In the genomic region with DNA sequence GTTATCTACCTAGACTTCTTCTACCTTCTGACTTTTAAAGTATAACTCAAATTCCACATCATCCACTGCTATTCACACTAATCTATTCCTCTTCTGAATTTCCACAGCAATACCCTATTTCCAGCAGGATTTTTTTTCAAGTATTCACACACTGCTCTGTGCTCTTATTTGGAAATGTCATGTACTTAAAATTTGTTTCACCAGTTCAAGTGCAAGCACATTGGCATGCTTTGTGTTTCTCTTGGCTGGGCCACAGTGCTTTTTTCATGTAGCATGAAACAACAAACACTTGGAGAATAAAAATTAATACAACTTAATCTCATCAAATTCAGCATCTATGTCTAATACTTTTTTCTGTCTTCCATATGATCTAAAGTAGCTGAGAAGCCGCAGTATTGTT, we compare ENCODE assay signal across 24 cellular contexts.
DNase-seq lines count a peak whose midpoint lies in the region; ATAC-seq and TF ChIP-seq lines count a peak whose summit lies in the region.
"Had no signal": no experiment of that assay in that cellular context is flagged by ENCODE, and none has a peak within 500 bp of the region (broad histone marks: within the 10 kb centered on the region; RNA-seq: fewer than 3 reads in every experiment).

No MANE protein-coding gene starts in this region.

- 57 to 65% methylated on average over 1 of the region's 1 CpG for WGBS in testis, 2 donors

- H3K4me1 ChIP-seq in testis (no peaks in the 10 kb centered on the region), GM23338 (ENCODE audit: insufficient read depth) (0 out of 2 replicates have a peak, but pooled peaks cover 3% of the 10 kb centered on the region)
- H3K4me1 ChIP-seq: right lobe of liver had no signal

- TF ChIP-seq POLR2A in testis (IDR thresholded peaks at IDR 0.05), result no peak

- H3K27ac ChIP-seq in testis (no peak overlapping the region), GM23338 (ENCODE audit: low read depth) (no peak overlapping the region)
- H3K27ac ChIP-seq: KMS-11, right lobe of liver had no signal

- no peaks in the 10 kb centered on the region for H3K79me2 ChIP-seq in GM23338 (replicated peaks; ENCODE audit: insufficient read depth)

- DNase-seq in HFFc6 (no peak), cardiac fibroblast (ENCODE audit: low read depth in 2 of 2) (peak; percentile 66 to 73), left cardiac atrium (peak; percentile 23), testis (peak; percentile 71), GM23338 (ENCODE audit: low spot score) (no peak)
- DNase-seq in stimulated activated naive CD4-positive, alpha-beta T cell treated with Interleukin-2 at 50 U/mL for 16 hours (lab: John Stamatoyannopoulos, UW), result no peak
- DNase-seq: activated CD4-positive, alpha-beta T cell treated with anti-CD3 and anti-CD28 coated beads, Interleukin-2, amount 50 U/mL, for 48 hours; activated effector memory CD4-positive, alpha-beta T cell treated with anti-CD3 and anti-CD28 coated beads, Interleukin-2, amount 50 U/mL, for 16 hours; activated naive CD8-positive, alpha-beta T cell treated with anti-CD3 and anti-CD28 coated beads, Interleukin-2, amount 50 U/mL, for 24 hours; CD4-positive, CD25-positive, alpha-beta regulatory T cell; central memory CD4-positive, alpha-beta T cell; effector CD4-positive, alpha-beta T cell; erythroblast; GDM1; HCEC 1CT; kidney glomerular epithelial cell; naive thymus-derived CD8-positive, alpha-beta T cell; NCI-H1694; right lobe of liver; RPMI8226; stimulated activated CD4-positive, alpha-beta T cell treated with anti-CD3 and anti-CD28 coated beads, Interleukin-15, amount 100 ng/mL, for 24 hours; stimulated activated CD8-positive, alpha-beta memory T cell treated with anti-CD3 and anti-CD28 coated beads, Interleukin-4, amount 100 ng/mL, for 48 hours had no signal

- ATAC-seq in left cardiac atrium (peak; percentile 35 to 82), GM23338 (no peak), GM19397 (IDR thresholded peaks at IDR 0.05; ENCODE audit: unreplicated experiment) (no peak)
- ATAC-seq: activated naive CD8-positive, alpha-beta T cell treated with anti-CD3 and anti-CD28 coated beads, Interleukin-2, amount 50 U/mL, for 24 hours; naive thymus-derived CD8-positive, alpha-beta T cell; right lobe of liver had no signal

- H3K36me3 Mint-ChIP-seq in HFFc6 (ENCODE audit: low read depth) (peaks cover 8% of the 10 kb centered on the region; the same call in 1 of the 2 replicates), GM23338 (ENCODE audit: low read depth) (no peaks in the 10 kb centered on the region)
- H3K36me3 Mint-ChIP-seq: CD4-positive, CD25-positive, alpha-beta regulatory T cell; naive thymus-derived CD8-positive, alpha-beta T cell had no signal

- no peaks in the 10 kb centered on the region for H4K20me1 ChIP-seq in GM23338 (replicated peaks; ENCODE audit: insufficient read depth)

- H3K9me3 ChIP-seq in testis, result no peaks in the 10 kb centered on the region
- H3K9me3 ChIP-seq: right lobe of liver had no signal

- H3K4me1 Mint-ChIP-seq in HFFc6 (ENCODE audit: low read depth) (peaks cover 24% of the 10 kb centered on the region), GM23338 (peaks cover 8% of the 10 kb centered on the region)
- H3K4me1 Mint-ChIP-seq: activated naive CD8-positive, alpha-beta T cell treated with anti-CD3 and anti-CD28 coated beads, Interleukin-2, amount 50 U/mL, for 24 hours; CD4-positive, CD25-positive, alpha-beta regulatory T cell; naive thymus-derived CD8-positive, alpha-beta T cell had no signal

- H3K9me2 ChIP-seq in GM23338 (ENCODE audit: insufficient read depth), result no peaks in the 10 kb centered on the region; the same call in 1 of the 2 replicates

- no peak overlapping the region for H2AFZ ChIP-seq in GM23338

- TF ChIP-seq CTCF in HFFc6 (IDR thresholded peaks at IDR 0.05), result no peak
- TF ChIP-seq CTCF in cardiac fibroblast (IDR thresholded peaks at IDR 0.05; ENCODE audit: low read depth, low read length), result no peak
- no peak for TF ChIP-seq CTCF in testis (IDR thresholded peaks at IDR 0.05)
- TF ChIP-seq CTCF in GM23338 (conservative IDR thresholded peaks at IDR 0.05; ENCODE audit: low read depth in 2 of 2), result no peak

- H3K4me2 ChIP-seq in GM23338, result no peak overlapping the region
- H3K4me2 ChIP-seq: KMS-11 had no signal

- H3K4me3 Mint-ChIP-seq in HFFc6 (peak overlapping the region; percentile 80; the same call in 1 of the 2 replicates), GM23338 (no peak overlapping the region)
- H3K4me3 Mint-ChIP-seq: activated naive CD8-positive, alpha-beta T cell treated with anti-CD3 and anti-CD28 coated beads, Interleukin-2, amount 50 U/mL, for 24 hours; naive thymus-derived CD8-positive, alpha-beta T cell had no signal

- H3K9me3 Mint-ChIP-seq in HFFc6, result no peaks in the 10 kb centered on the region
- H3K9me3 Mint-ChIP-seq in GM23338, result no peaks in the 10 kb centered on the region

- no peaks in the 10 kb centered on the region for H3F3A ChIP-seq in GM23338 (replicated peaks; ENCODE audit: low read depth)

- H3K27me3 Mint-ChIP-seq in HFFc6 (ENCODE audit: insufficient read depth) (no peaks in the 10 kb centered on the region), GM23338 (ENCODE audit: insufficient read depth, low read depth, poor library complexity) (no peaks in the 10 kb centered on the region)
- H3K27me3 Mint-ChIP-seq: activated naive CD8-positive, alpha-beta T cell treated with anti-CD3 and anti-CD28 coated beads, Interleukin-2, amount 50 U/mL, for 24 hours; CD4-positive, CD25-positive, alpha-beta regulatory T cell; naive thymus-derived CD8-positive, alpha-beta T cell had no signal

- H3K36me3 ChIP-seq in testis (ENCODE audit: low read depth, missing control alignments) (no peaks in the 10 kb centered on the region), GM23338 (ENCODE audit: insufficient read depth) (no peaks in the 10 kb centered on the region)
- H3K36me3 ChIP-seq: right lobe of liver had no signal

- H3K27ac Mint-ChIP-seq in HFFc6 (peak overlapping the region; percentile 22), GM23338 (no peak overlapping the region)
- H3K27ac Mint-ChIP-seq: activated naive CD8-positive, alpha-beta T cell treated with anti-CD3 and anti-CD28 coated beads, Interleukin-2, amount 50 U/mL, for 24 hours; CD4-positive, CD25-positive, alpha-beta regulatory T cell; naive thymus-derived CD8-positive, alpha-beta T cell had no signal

- intact Hi-C loops in left cardiac atrium (cut with DNase I) (no loop called here), testis (cut with DNase I; ENCODE audit: low total_unique reads) (no loop called here)

- H3K4me3 ChIP-seq in cardiac fibroblast (replicated peaks in 1 of 2; ENCODE audit: low read depth in 2 of 2, low read length in 2 of 2) (no peak overlapping the region), testis (no peak overlapping the region), GM23338 (no peak overlapping the region)
- H3K4me3 ChIP-seq: right lobe of liver had no signal

- no peaks in the 10 kb centered on the region for H3K27me3 ChIP-seq in testis
- no peaks in the 10 kb centered on the region for H3K27me3 ChIP-seq in GM23338 (ENCODE audit: insufficient read depth)
- H3K27me3 ChIP-seq: right lobe of liver had no signal

TF ChIP-seq in GM23338, 12 proteins besides CTCF, POLR2A, EP300 and RAD21 (continues in another document):
- TF ChIP-seq ZNF331 (CRISPR knock-in tag; IDR thresholded peaks at IDR 0.05; ENCODE audit: low read depth) (no peak), JUNB (IDR thresholded peaks at IDR 0.05; ENCODE audit: unreplicated experiment) (no peak), STAT1 (IDR thresholded peaks at IDR 0.05; ENCODE audit: unreplicated experiment) (no peak), ZNF114 (CRISPR knock-in tag; IDR thresholded peaks at IDR 0.05) (no peak), POLR2AphosphoS5 (IDR thresholded peaks at IDR 0.05; ENCODE audit: low read depth) (no peak), EZH2 (IDR thresholded peaks at IDR 0.05; ENCODE audit: low read depth, unreplicated experiment) (no peak), NANOG (IDR thresholded peaks at IDR 0.05; ENCODE audit: borderline replicate concordance) (no peak), EZH2phosphoT487 (IDR thresholded peaks at IDR 0.05; ENCODE audit: unreplicated experiment) (no peak), CREB1 (CRISPR knock-in tag; IDR thresholded peaks at IDR 0.05; ENCODE audit: low read depth) (no peak)
- TF ChIP-seq, protein P1, sequence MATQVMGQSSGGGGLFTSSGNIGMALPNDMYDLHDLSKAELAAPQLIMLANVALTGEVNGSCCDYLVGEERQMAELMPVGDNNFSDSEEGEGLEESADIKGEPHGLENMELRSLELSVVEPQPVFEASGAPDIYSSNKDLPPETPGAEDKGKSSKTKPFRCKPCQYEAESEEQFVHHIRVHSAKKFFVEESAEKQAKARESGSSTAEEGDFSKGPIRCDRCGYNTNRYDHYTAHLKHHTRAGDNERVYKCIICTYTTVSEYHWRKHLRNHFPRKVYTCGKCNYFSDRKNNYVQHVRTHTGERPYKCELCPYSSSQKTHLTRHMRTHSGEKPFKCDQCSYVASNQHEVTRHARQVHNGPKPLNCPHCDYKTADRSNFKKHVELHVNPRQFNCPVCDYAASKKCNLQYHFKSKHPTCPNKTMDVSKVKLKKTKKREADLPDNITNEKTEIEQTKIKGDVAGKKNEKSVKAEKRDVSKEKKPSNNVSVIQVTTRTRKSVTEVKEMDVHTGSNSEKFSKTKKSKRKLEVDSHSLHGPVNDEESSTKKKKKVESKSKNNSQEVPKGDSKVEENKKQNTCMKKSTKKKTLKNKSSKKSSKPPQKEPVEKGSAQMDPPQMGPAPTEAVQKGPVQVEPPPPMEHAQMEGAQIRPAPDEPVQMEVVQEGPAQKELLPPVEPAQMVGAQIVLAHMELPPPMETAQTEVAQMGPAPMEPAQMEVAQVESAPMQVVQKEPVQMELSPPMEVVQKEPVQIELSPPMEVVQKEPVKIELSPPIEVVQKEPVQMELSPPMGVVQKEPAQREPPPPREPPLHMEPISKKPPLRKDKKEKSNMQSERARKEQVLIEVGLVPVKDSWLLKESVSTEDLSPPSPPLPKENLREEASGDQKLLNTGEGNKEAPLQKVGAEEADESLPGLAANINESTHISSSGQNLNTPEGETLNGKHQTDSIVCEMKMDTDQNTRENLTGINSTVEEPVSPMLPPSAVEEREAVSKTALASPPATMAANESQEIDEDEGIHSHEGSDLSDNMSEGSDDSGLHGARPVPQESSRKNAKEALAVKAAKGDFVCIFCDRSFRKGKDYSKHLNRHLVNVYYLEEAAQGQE (IDR thresholded peaks at IDR 0.05; ENCODE audit: unreplicated experiment), result no peak
- TF ChIP-seq, protein P2, sequence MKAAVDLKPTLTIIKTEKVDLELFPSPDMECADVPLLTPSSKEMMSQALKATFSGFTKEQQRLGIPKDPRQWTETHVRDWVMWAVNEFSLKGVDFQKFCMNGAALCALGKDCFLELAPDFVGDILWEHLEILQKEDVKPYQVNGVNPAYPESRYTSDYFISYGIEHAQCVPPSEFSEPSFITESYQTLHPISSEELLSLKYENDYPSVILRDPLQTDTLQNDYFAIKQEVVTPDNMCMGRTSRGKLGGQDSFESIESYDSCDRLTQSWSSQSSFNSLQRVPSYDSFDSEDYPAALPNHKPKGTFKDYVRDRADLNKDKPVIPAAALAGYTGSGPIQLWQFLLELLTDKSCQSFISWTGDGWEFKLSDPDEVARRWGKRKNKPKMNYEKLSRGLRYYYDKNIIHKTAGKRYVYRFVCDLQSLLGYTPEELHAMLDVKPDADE (IDR thresholded peaks at IDR 0.05), result no peak

Comparison
In these comparisons a context has a peak if more than half of its experiments do, and no peak if none do; other contexts are left out.
1. DNase-seq: peak in cardiac fibroblast (2 of 2), left cardiac atrium (single experiment) and testis (single experiment); none in HFFc6 (single experiment), GM23338 (single experiment) and stimulated activated naive CD4-positive, alpha-beta T cell treated with Interleukin-2 at 50 U/mL for 16 hours (single experiment).
2. ATAC-seq: peak in left cardiac atrium (2 of 2); none in GM23338 (single experiment) and GM19397 (single experiment).